In the genomic region with DNA sequence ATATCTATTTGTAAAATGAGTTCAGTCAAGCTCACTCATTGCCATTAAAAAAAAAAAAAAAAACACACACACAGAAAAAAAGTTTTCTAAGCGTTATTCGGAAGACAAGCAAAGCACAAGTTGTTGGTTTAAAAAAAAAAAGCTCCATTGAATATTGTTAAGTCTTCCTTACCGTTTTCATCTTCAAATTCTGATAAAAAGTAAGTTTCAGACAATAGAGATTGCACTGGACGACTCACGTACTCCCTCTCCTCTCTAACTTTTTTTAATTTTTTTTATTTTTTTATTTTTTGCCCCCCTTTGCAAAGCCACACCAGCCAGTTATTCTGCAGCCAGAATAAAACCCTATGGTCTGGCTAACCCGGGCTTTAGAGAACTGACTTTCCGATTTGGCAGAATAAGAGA, we compare ENCODE assay signal across 8 cellular contexts. TPM values are rescaled to one million over a fixed set of nuclear protein-coding genes. Genes with fewer than 3 reads are reported as not detected.
DNase-seq lines count a peak whose midpoint lies in the region; ATAC-seq and FAIRE-seq lines count a peak whose summit lies in the region.

No MANE protein-coding gene starts in this region.

- H3K4me3 ChIP-seq in iPS-15b (ENCODE audit: low read depth, low read length) (peak overlapping the region; percentile 60), stomach smooth muscle (ENCODE audit: low read length in 2 of 2) (peak overlapping the region; percentile 79 to 100)

- FAIRE-seq in GM19239 (lab: Jason Lieb, UNC), result no peak

- peaks cover 20% of the 10 kb centered on the region for H3K4me1 Mint-ChIP-seq in T-helper 2 cell treated with Interferon-gamma antibody and Interleukin-4, amounts not matched to agents 5 μg/mL and 100 μg/mL, for 36 hours (ENCODE audit: low read depth)

- H3K27me3 ChIP-seq in iPS-15b (ENCODE audit: control insufficient read depth, insufficient read depth, low read length), result peaks cover 14% of the 10 kb centered on the region
- no peaks in the 10 kb centered on the region for H3K27me3 ChIP-seq in stomach smooth muscle (ENCODE audit: control insufficient read depth in 1 of 2, insufficient read depth in 2 of 2, low read length in 2 of 2)

- H3K4me1 ChIP-seq in iPS-15b (ENCODE audit: control insufficient read depth, insufficient read depth, low read length), result peaks cover 15% of the 10 kb centered on the region
- peaks cover 10% of the 10 kb centered on the region for H3K4me1 ChIP-seq in stomach smooth muscle (ENCODE audit: control insufficient read depth, insufficient read depth, low read length)

- H3K27ac ChIP-seq in stomach smooth muscle (ENCODE audit: low read length), result peak overlapping the region; percentile 69

- peak overlapping the region; percentile 87 for H3K27ac Mint-ChIP-seq in T-helper 2 cell treated with Interferon-gamma antibody and Interleukin-4, amounts not matched to agents 5 μg/mL and 100 μg/mL, for 36 hours

- no peaks in the 10 kb centered on the region for H3K36me3 Mint-ChIP-seq in T-helper 2 cell treated with Interferon-gamma antibody and Interleukin-4, amounts not matched to agents 5 μg/mL and 100 μg/mL, for 36 hours (ENCODE audit: low read depth)

- peaks cover 3% of the 10 kb centered on the region for H3K27me3 Mint-ChIP-seq in T-helper 2 cell treated with Interferon-gamma antibody and Interleukin-4, amounts not matched to agents 5 μg/mL and 100 μg/mL, for 36 hours (ENCODE audit: low read depth)

- peak; percentile 25 for ATAC-seq in HG02571 (IDR thresholded peaks at IDR 0.05; ENCODE audit: unreplicated experiment)

- H3K9me3 Mint-ChIP-seq in T-helper 2 cell treated with Interferon-gamma antibody and Interleukin-4, amounts not matched to agents 5 μg/mL and 100 μg/mL, for 36 hours, result no peaks in the 10 kb centered on the region

- no peak overlapping the region for H3K9ac ChIP-seq in iPS-15b (ENCODE audit: low read depth, low read length)
- peak overlapping the region in 1 of 2 donors; percentile 82 for H3K9ac ChIP-seq in stomach smooth muscle (ENCODE audit: low read length in 2 of 2)

- peak; percentile 11 for DNase-seq in Daoy (ENCODE audit: low read depth)
- DNase-seq in T-helper 2 cell treated with Interferon-gamma antibody and Interleukin-4, amounts not matched to agents 5 μg/mL and 100 μg/mL, for 36 hours (ENCODE audit: low spot score), result no peak
- DNase-seq in NCI-H1048 (lab: John Stamatoyannopoulos, UW), result no peak
- DNase-seq in GM19239 (ENCODE audit: insufficient read length, low spot score), result no peak
- DNase-seq in activated CD4-positive, CD25-positive, alpha-beta regulatory T cell treated with anti-CD3 and anti-CD28 coated beads, Interleukin-2, amount 50 U/mL, for 72 hours, result no peak

- no peak overlapping the region for H3K4me3 Mint-ChIP-seq in T-helper 2 cell treated with Interferon-gamma antibody and Interleukin-4, amounts not matched to agents 5 μg/mL and 100 μg/mL, for 36 hours

- no peaks in the 10 kb centered on the region for H3K9me3 ChIP-seq in iPS-15b (ENCODE audit: control insufficient read depth, insufficient read depth, low read length)
- no peaks in the 10 kb centered on the region for H3K9me3 ChIP-seq in stomach smooth muscle (ENCODE audit: control insufficient read depth in 2 of 2, low read length in 2 of 2)

- no peaks in the 10 kb centered on the region for H3K36me3 ChIP-seq in iPS-15b (ENCODE audit: control insufficient read depth, insufficient read depth, low read length)
- H3K36me3 ChIP-seq in stomach smooth muscle (ENCODE audit: control insufficient read depth in 2 of 2, insufficient read depth in 2 of 2, low read length in 2 of 2), result no peaks in the 10 kb centered on the region

RNA-seq across cellular contexts. Expression of a gene that starts 0.5 kb away (rescaled TPM):
- total RNA-seq in Daoy (2014; rRNA removed; shearing (Covaris generic)), result 14.2 and 20.8 TPM in 2 replicates
